ENCODE assay signal across 21 cellular contexts in the genomic region with DNA sequence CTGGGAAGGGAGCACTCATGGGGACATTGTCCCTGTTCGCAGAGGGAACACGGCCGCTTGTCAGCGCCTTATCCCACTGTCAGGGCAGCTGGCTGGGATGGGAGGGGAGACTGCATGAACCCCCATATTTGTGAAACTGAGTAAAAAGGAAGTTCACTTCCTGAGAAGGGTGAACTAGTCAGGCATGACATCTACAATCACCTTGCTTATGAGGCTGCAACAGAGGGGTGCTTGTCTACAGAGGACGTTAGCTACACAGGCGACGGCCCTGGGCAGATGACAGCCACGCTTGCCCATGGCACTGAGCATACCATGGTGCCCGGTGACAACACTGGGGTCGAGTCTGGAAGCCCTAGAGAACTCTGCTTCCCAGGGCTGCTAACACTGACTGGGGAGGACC. TPM values are rescaled to one million over a fixed set of nuclear protein-coding genes. Genes with fewer than 3 reads are reported as not detected.
DNase-seq lines count a peak whose midpoint lies in the region; ATAC-seq and TF ChIP-seq lines count a peak whose summit lies in the region.
"Had no signal": no experiment of that assay in that cellular context is flagged by ENCODE, and none has a peak within 500 bp of the region (broad histone marks: within the 10 kb centered on the region; RNA-seq: fewer than 3 reads in every experiment).

No MANE protein-coding gene starts in this region.

- peaks cover 8% of the 10 kb centered on the region for H3K4me1 ChIP-seq in OCI-LY1 (ENCODE audit: insufficient read depth, low read length, severe bottlenecking)
- H3K4me1 ChIP-seq: colonic mucosa, HAP-1, stomach had no signal

- no peaks in the 10 kb centered on the region for H4K20me1 ChIP-seq in OCI-LY1 (ENCODE audit: insufficient read depth, low read length)

- H3K4me2 ChIP-seq in OCI-LY1 (ENCODE audit: low read length), result peak overlapping the region; percentile 3; the same call in 1 of the 2 replicates

- peaks cover 3% of the 10 kb centered on the region for H3K36me3 Mint-ChIP-seq in T-helper 2 cell treated with Interferon-gamma antibody and Interleukin-4, amounts not matched to agents 5 μg/mL and 100 μg/mL, for 36 hours (ENCODE audit: low read depth)
- no peaks in the 10 kb centered on the region for H3K36me3 Mint-ChIP-seq in naive thymus-derived CD8-positive, alpha-beta T cell
- H3K36me3 Mint-ChIP-seq: activated naive CD8-positive, alpha-beta T cell; brain had no signal

- H3K4me1 Mint-ChIP-seq in T-helper 2 cell treated with Interferon-gamma antibody and Interleukin-4, amounts not matched to agents 5 μg/mL and 100 μg/mL, for 36 hours (ENCODE audit: low read depth), result peaks cover 42% of the 10 kb centered on the region
- H3K4me1 Mint-ChIP-seq in naive thymus-derived CD8-positive, alpha-beta T cell, result peaks cover 20 to 51% (median 42%) of the 10 kb centered on the region in 4 donors
- H3K4me1 Mint-ChIP-seq: brain had no signal

- in situ Hi-C loops in GM13977 (cut with MboI; ENCODE audit: low pct_unique_long_range_greater_than_20kb, low sequenced_read_pairs, unreplicated experiment), result no loop called here

- POLR2A ChIA-PET in naive thymus-derived CD8-positive, alpha-beta T cell (lab: Charles Lee), result interaction anchor here (0.9 to 1.1 kb wide), 2 partner anchors 42 to 46 kb away, joined by 3 to 5 read pairs; a partner anchor contains a TSS

- no peak overlapping the region for H3K9ac ChIP-seq in OCI-LY1 (ENCODE audit: low read length)

- H3K4me3 ChIP-seq in OCI-LY1 (ENCODE audit: low read depth, low read length, poor library complexity, severe bottlenecking), result no peak overlapping the region
- H3K4me3 ChIP-seq: colonic mucosa, HAP-1, stomach had no signal

- H3F3A ChIP-seq in OCI-LY1 (ENCODE audit: insufficient read depth, low read length), result no peaks in the 10 kb centered on the region

- no peaks in the 10 kb centered on the region for H3K36me3 ChIP-seq in OCI-LY1 (ENCODE audit: insufficient read depth, low read length)
- H3K36me3 ChIP-seq: colonic mucosa, HAP-1, stomach had no signal

- H3K79me2 ChIP-seq in OCI-LY1 (ENCODE audit: insufficient read depth, low read length), result no peaks in the 10 kb centered on the region

- peak overlapping the region; percentile 8 for H3K27ac Mint-ChIP-seq in T-helper 2 cell treated with Interferon-gamma antibody and Interleukin-4, amounts not matched to agents 5 μg/mL and 100 μg/mL, for 36 hours
- peak overlapping the region in 8 of 10 donors; percentile 12 to 89 (median 54) for H3K27ac Mint-ChIP-seq in naive thymus-derived CD8-positive, alpha-beta T cell
- H3K27ac Mint-ChIP-seq: activated naive CD8-positive, alpha-beta T cell; activated T-cell treated with anti-CD3 and anti-CD28 coated beads, Interleukin-2, amount 50 U/mL, for 24 hours; brain had no signal

- no peaks in the 10 kb centered on the region for H3K9me2 ChIP-seq in OCI-LY1 (ENCODE audit: low read depth, low read length)

- peak overlapping the region; percentile 5 for H3K4me3 Mint-ChIP-seq in T-helper 2 cell treated with Interferon-gamma antibody and Interleukin-4, amounts not matched to agents 5 μg/mL and 100 μg/mL, for 36 hours
- peak overlapping the region in 3 of 10 donors; percentile 14 to 75 (median 14) for H3K4me3 Mint-ChIP-seq in naive thymus-derived CD8-positive, alpha-beta T cell
- H3K4me3 Mint-ChIP-seq: activated naive CD8-positive, alpha-beta T cell; activated T-cell treated with anti-CD3 and anti-CD28 coated beads, Interleukin-2, amount 50 U/mL, for 24 hours; brain had no signal

- H3K27me3 ChIP-seq in OCI-LY1 (ENCODE audit: insufficient read depth, low read length), result peaks cover 4% of the 10 kb centered on the region; the same call in 1 of the 2 replicates
- H3K27me3 ChIP-seq: colonic mucosa had no signal

- peaks cover 10% of the 10 kb centered on the region for H3K9me3 Mint-ChIP-seq in T-helper 2 cell treated with Interferon-gamma antibody and Interleukin-4, amounts not matched to agents 5 μg/mL and 100 μg/mL, for 36 hours
- peaks cover 0 to 5% (median 0%) of the 10 kb centered on the region in 9 donors for H3K9me3 Mint-ChIP-seq in naive thymus-derived CD8-positive, alpha-beta T cell
- H3K9me3 Mint-ChIP-seq: activated T-cell treated with anti-CD3 and anti-CD28 coated beads, Interleukin-2, amount 50 U/mL, for 24 hours had no signal

- H3K27ac ChIP-seq in OCI-LY1 (ENCODE audit: low read depth, low read length, poor library complexity, severe bottlenecking), result no peak overlapping the region
- H3K27ac ChIP-seq: colonic mucosa, stomach had no signal

- no peak for DNase-seq in T-helper 2 cell treated with Interferon-gamma antibody and Interleukin-4, amounts not matched to agents 5 μg/mL and 100 μg/mL, for 36 hours (ENCODE audit: low spot score)
- DNase-seq in T-helper 2 cell (no peak), GM13977 (ENCODE audit: low spot score) (no peak), hepatic stellate cell (ENCODE audit: low spot score) (no peak)
- no peak for DNase-seq in naive thymus-derived CD8-positive, alpha-beta T cell
- DNase-seq in activated CD4-positive, CD25-positive, alpha-beta regulatory T cell (lab: John Stamatoyannopoulos, UW), result no peak
- DNase-seq: 8988T; activated T-cell treated with anti-CD3 and anti-CD28 coated beads, Interleukin-2, amount 50 U/mL, for 24 hours; colonic mucosa; left cardiac atrium; NCI-H2081 treated with DMSO at 0.1 percent for 48 hours; NCI-H510A treated with DMSO at 0.1 percent for 48 hours; occipital lobe; right cardiac atrium; stomach; T1000 had no signal

- TF ChIP-seq CTCF in OCI-LY1 (IDR thresholded peaks at IDR 0.05; ENCODE audit: low read length), result no peak
- TF ChIP-seq CTCF in GM13977 (IDR thresholded peaks at IDR 0.05; ENCODE audit: extremely low read depth, insufficient read depth, missing control alignments), result no peak

- H3K27me3 Mint-ChIP-seq in T-helper 2 cell treated with Interferon-gamma antibody and Interleukin-4, amounts not matched to agents 5 μg/mL and 100 μg/mL, for 36 hours (ENCODE audit: low read depth), result no peaks in the 10 kb centered on the region
- H3K27me3 Mint-ChIP-seq in naive thymus-derived CD8-positive, alpha-beta T cell, result no peaks in the 10 kb centered on the region
- H3K27me3 Mint-ChIP-seq: activated naive CD8-positive, alpha-beta T cell; activated T-cell treated with anti-CD3 and anti-CD28 coated beads, Interleukin-2, amount 50 U/mL, for 24 hours had no signal

- peaks cover 2% of the 10 kb centered on the region; the same call in 1 of the 2 replicates for H3K9me3 ChIP-seq in OCI-LY1 (ENCODE audit: low read length)
- H3K9me3 ChIP-seq: colonic mucosa, HAP-1, stomach had no signal

- ATAC-seq in GM21723 (IDR thresholded peaks at IDR 0.05; ENCODE audit: unreplicated experiment), result peak; percentile 67
- ATAC-seq in naive thymus-derived CD8-positive, alpha-beta T cell, result peak in 1 of 2 donors; percentile 40
- ATAC-seq: left cardiac atrium, right cardiac atrium had no signal

- H2AFZ ChIP-seq in OCI-LY1 (ENCODE audit: low read length), result no peak overlapping the region

RNA-seq across cellular contexts. Expression of a gene that starts 46.0 kb away (rescaled TPM):
- 10 to 100 TPM; 60.7 to 65.4 TPM for total RNA-seq in naive thymus-derived CD8-positive, alpha-beta T cell
- polyA plus RNA-seq in naive thymus-derived CD8-positive, alpha-beta T cell, result 1 to 10 TPM; 3.5 to 4.4 (median 4.3) TPM
